In genomic region chr4:8067945-8068894, GRCh38 we compare ENCODE assay signal across 1 cellular context.
TF ChIP-seq lines count a peak whose summit lies in the region.

No MANE protein-coding gene starts in this region.

TF ChIP-seq in HepG2, 621 proteins besides CTCF, POLR2A, EP300 and RAD21 (continued from another document):
- TF ChIP-seq, protein P1, sequence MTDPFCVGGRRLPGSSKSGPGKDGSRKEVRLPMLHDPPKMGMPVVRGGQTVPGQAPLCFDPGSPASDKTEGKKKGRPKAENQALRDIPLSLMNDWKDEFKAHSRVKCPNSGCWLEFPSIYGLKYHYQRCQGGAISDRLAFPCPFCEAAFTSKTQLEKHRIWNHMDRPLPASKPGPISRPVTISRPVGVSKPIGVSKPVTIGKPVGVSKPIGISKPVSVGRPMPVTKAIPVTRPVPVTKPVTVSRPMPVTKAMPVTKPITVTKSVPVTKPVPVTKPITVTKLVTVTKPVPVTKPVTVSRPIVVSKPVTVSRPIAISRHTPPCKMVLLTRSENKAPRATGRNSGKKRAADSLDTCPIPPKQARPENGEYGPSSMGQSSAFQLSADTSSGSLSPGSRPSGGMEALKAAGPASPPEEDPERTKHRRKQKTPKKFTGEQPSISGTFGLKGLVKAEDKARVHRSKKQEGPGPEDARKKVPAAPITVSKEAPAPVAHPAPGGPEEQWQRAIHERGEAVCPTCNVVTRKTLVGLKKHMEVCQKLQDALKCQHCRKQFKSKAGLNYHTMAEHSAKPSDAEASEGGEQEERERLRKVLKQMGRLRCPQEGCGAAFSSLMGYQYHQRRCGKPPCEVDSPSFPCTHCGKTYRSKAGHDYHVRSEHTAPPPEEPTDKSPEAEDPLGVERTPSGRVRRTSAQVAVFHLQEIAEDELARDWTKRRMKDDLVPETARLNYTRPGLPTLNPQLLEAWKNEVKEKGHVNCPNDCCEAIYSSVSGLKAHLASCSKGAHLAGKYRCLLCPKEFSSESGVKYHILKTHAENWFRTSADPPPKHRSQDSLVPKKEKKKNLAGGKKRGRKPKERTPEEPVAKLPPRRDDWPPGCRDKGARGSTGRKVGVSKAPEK (CRISPR knock-in tag; IDR thresholded peaks at IDR 0.05; ENCODE audit: borderline replicate concordance): no peak
- TF ChIP-seq KLF15 (CRISPR knock-in tag; IDR thresholded peaks at IDR 0.05; ENCODE audit: borderline replicate concordance) (no peak), CREB1 (IDR thresholded peaks at IDR 0.05) (no peak), CREB1 (CRISPR knock-in tag; IDR thresholded peaks at IDR 0.05) (no peak)
TF ChIP-seq in HepG2: peak in this region for 0.
